ENCODE assay signal across 11 cellular contexts in the genomic region with DNA sequence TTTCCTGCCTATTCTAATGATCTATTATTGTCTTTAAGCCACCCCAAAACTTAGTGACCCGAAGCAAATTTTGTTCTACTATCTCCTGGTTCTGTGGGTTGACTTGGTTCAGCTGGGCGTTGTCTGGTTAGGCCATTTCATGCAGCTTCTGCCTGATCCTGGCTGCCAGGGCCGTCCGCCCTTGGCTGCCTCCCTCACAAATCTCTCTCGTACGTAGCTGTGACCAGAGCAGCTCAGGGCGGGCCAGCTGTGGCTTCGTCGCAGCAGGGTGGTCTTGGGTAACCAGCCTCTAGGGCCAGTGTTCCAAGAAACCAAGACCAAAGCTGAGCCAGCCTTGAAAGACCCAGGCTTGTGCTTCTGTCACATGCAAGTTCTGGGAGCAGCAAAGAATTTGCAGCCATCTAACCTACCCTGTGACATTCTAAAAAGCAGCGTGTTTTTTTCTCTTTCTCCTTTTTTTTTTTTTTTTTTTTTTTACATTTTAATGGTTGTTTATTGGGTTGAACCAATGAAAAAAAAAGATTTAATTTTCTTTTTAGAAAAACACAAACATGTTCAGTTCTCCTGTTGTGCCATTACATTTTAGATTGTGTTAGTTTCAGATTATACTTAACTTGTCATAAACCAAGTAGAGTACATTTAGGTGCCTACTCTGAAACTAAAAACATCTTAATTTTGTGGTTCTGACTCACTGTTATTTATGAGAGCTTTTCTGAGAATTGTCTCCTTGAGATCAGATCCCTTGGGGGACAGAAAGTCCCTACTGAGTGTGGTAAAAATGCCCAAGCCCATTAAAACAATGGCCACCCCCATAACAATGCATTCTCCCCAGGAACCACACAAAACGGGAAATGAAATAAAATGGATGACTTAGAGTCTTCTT.
DNase-seq lines count a peak whose midpoint lies in the region; ATAC-seq, FAIRE-seq and TF ChIP-seq lines count a peak whose summit lies in the region.
"Had no signal": no experiment of that assay in that cellular context is flagged by ENCODE, and none has a peak within 500 bp of the region (broad histone marks: within the 10 kb centered on the region; RNA-seq: fewer than 3 reads in every experiment).

No MANE protein-coding gene starts in this region.

- ATAC-seq in HG03139 (IDR thresholded peaks at IDR 0.05; ENCODE audit: unreplicated experiment): peak; percentile 41
- ATAC-seq in GM12878: peak; percentile 59

- TF ChIP-seq POLR2A in GM12878 (IDR thresholded peaks at IDR 0.05; ENCODE audit: low read depth, low read length) (no peak), Peyer's patch (IDR thresholded peaks at IDR 0.05) (no peak)

- CTCF ChIA-PET in GM12878 (lab: Yijun Ruan, JAX): interaction anchor here (0.7 to 6.7 kb wide), 17 partner anchors 9 to 296 kb away, joined by 3 to 84 read pairs (median 6); no protein-coding TSS in a partner anchor

- peak; percentile 98 for TF ChIP-seq EP300 in GM12878 (IDR thresholded peaks at IDR 0.05; ENCODE audit: borderline replicate concordance in 1 of 2, control insufficient read depth in 1 of 2, low read depth in 2 of 2, low read length in 2 of 2)

- H3K4me3 ChIP-seq in GM12878 (0 out of 2 replicates have a peak overlapping the region, but pooled peaks have one; percentile 18), Peyer's patch (no peak overlapping the region)
- H3K4me3 ChIP-seq: tibial nerve had no signal

- H3K36me3 ChIP-seq in GM12878 (ENCODE audit: control insufficient read depth in 2 of 2, insufficient read depth in 2 of 2, low read length in 1 of 2) (no peaks in the 10 kb centered on the region), Peyer's patch (no peaks in the 10 kb centered on the region)
- H3K36me3 ChIP-seq: tibial nerve had no signal

- H3K4me1 ChIP-seq in GM12878 (ENCODE audit: control insufficient read depth, insufficient read depth, low read length): peaks cover 30% of the 10 kb centered on the region
- H3K4me1 ChIP-seq in Peyer's patch: peaks cover 0 to 8% (median 0%) of the 10 kb centered on the region in 4 donors

- no peak for TF ChIP-seq RAD21 in GM12878 (IDR thresholded peaks at IDR 0.05; ENCODE audit: insufficient read depth, low read depth, low read length)

- in situ Hi-C loops in GM12878 (cut with MboI): loop anchor here (5.0 kb wide), 2 partner anchors 97 to 143 kb away; a partner anchor contains a TSS

- FAIRE-seq in GM19239 (lab: Jason Lieb, UNC) (peak; percentile 91), GM12878 (lab: Jason Lieb, UNC) (no peak)
- FAIRE-seq: G401.6 had no signal

- peak overlapping the region; percentile 26; the same call in 1 of the 2 replicates for H3K9ac ChIP-seq in GM12878 (ENCODE audit: control insufficient read depth, insufficient read depth, low read length)

- H3K79me2 ChIP-seq in GM12878 (ENCODE audit: control insufficient read depth, insufficient read depth, low read length): no peaks in the 10 kb centered on the region

- POLR2A ChIA-PET in GM12878 (lab: Charles Lee): interaction anchor here (0.7 to 7.9 kb wide), 9 partner anchors 21 to 140 kb away, joined by 3 to 170 read pairs (median 4); no protein-coding TSS in a partner anchor

- no peaks in the 10 kb centered on the region for H4K20me1 ChIP-seq in GM12878 (ENCODE audit: control insufficient read depth, insufficient read depth)

- BruUV-seq in GM12878 (replicated peaks; lab: Mats Ljungman, UMichigan): TSS peak; percentile 57

- TF ChIP-seq CTCF in GM12878 (IDR thresholded peaks at IDR 0.05 in 2 of 3, conservative IDR thresholded peaks at IDR 0.05 in 1 of 3; ENCODE audit: control insufficient read depth in 2 of 3, extremely low read depth in 1 of 3, insufficient read depth in 1 of 3, low read depth in 3 of 3, low read length in 3 of 3) (no peak), Peyer's patch (IDR thresholded peaks at IDR 0.05) (no peak)

- RAD21 ChIA-PET in GM12878 (lab: Charles Lee; ENCODE audit: unreplicated experiment): interaction anchor here (0.7 to 8.4 kb wide), 23 partner anchors 8 to 299 kb away, joined by 3 to 350 read pairs (median 6); a partner anchor contains a TSS

- SMC1A ChIA-PET in GM12878 (lab: Charles Lee; ENCODE audit: uncharacterized antibody, unreplicated experiment): interaction anchor here (0.7 to 11.5 kb wide), 25 partner anchors 9 to 202 kb away, joined by 3 to 431 read pairs (median 4); a partner anchor contains a TSS

- peak overlapping the region; percentile 54; the same call in 1 of the 2 replicates for H3K4me2 ChIP-seq in GM12878 (ENCODE audit: control insufficient read depth, insufficient read depth)

- no peaks in the 10 kb centered on the region for H3K27me3 ChIP-seq in GM12878 (replicated peaks in 1 of 2; ENCODE audit: control insufficient read depth in 2 of 2, insufficient read depth in 2 of 2, low read length in 1 of 2)
- no peaks in the 10 kb centered on the region for H3K27me3 ChIP-seq in Peyer's patch
- H3K27me3 ChIP-seq: tibial nerve had no signal

- intact Hi-C loops in GM12878 (cut with micrococcal nuclease; ENCODE audit: unreplicated experiment): loop anchor here (1.0 to 5.0 kb wide), 6 partner anchors 22 to 296 kb away; no protein-coding TSS in a partner anchor

- peak overlapping the region; percentile 50; the same call in 1 of the 2 replicates for H3K27ac ChIP-seq in GM12878 (ENCODE audit: control insufficient read depth, insufficient read depth)
- H3K27ac ChIP-seq in Peyer's patch: peak overlapping the region in 1 of 4 donors; percentile 8
- H3K27ac ChIP-seq: epithelial cell of prostate, tibial nerve had no signal

- WGBS in GM12878 (ENCODE audit: insufficient coverage, insufficient replicate concordance, low lambda C conversion rate, missing lambda C conversion rate): 2% methylated on average over 11 of the region's 11 CpGs

- no peaks in the 10 kb centered on the region for H3K9me3 ChIP-seq in GM12878 (replicated peaks; ENCODE audit: control insufficient read depth, insufficient read depth, low read length)
- no peaks in the 10 kb centered on the region for H3K9me3 ChIP-seq in Peyer's patch
- H3K9me3 ChIP-seq: tibial nerve had no signal

- H2AFZ ChIP-seq in GM12878 (ENCODE audit: control insufficient read depth, low read depth, low read length): peak overlapping the region; percentile 57

- DNase-seq in Daoy (ENCODE audit: low read depth): peak; percentile 65
- DNase-seq in GM19239 (ENCODE audit: insufficient read length, low spot score): peak; percentile 12
- peak; percentile 93 for DNase-seq in GM12878 (ENCODE audit: low read depth, low spot score)
- DNase-seq in Peyer's patch: no peak
- DNase-seq in DMS153 treated with DMSO at 0.1 percent for 48 hours (lab: John Stamatoyannopoulos, UW; ENCODE audit: unreplicated experiment): no peak
- no peak for DNase-seq in 8988T
- DNase-seq in putamen (ENCODE audit: low spot score): no peak

TF ChIP-seq in GM12878, 131 proteins besides CTCF, POLR2A, EP300 and RAD21 (continues in another document):
- TF ChIP-seq BCL11A (IDR thresholded peaks at IDR 0.05; ENCODE audit: low read depth, low read length) (peak; percentile 98), MTA3 (IDR thresholded peaks at IDR 0.05; ENCODE audit: borderline replicate concordance, low read length) (peak; percentile 49; the same call in 1 of the 2 replicates), SP1 (IDR thresholded peaks at IDR 0.05; ENCODE audit: low read depth, low read length) (peak; percentile 42), CHD1 (IDR thresholded peaks at IDR 0.05; ENCODE audit: low read depth, low read length) (no peak), NFIC (IDR thresholded peaks at IDR 0.05; ENCODE audit: low read depth, low read length) (peak; percentile 92), RUNX3 (IDR thresholded peaks at IDR 0.05; ENCODE audit: low read length) (peak; percentile 96), NBN (IDR thresholded peaks at IDR 0.05) (peak; percentile 65; the same call in 1 of the 2 replicates), SMAD5 (IDR thresholded peaks at IDR 0.05; ENCODE audit: low read depth) (no peak), MTA2 (IDR thresholded peaks at IDR 0.05; ENCODE audit: low read depth) (peak; percentile 97), KAT2A (conservative IDR thresholded peaks at IDR 0.05; ENCODE audit: control insufficient read depth, low read depth, low read length) (no peak), NR2F1 (conservative IDR thresholded peaks at IDR 0.05) (peak; percentile 93), ZNF384 (IDR thresholded peaks at IDR 0.05; ENCODE audit: borderline replicate concordance, low read depth, low read length) (peak; percentile 67)
- TF ChIP-seq, protein P1, sequence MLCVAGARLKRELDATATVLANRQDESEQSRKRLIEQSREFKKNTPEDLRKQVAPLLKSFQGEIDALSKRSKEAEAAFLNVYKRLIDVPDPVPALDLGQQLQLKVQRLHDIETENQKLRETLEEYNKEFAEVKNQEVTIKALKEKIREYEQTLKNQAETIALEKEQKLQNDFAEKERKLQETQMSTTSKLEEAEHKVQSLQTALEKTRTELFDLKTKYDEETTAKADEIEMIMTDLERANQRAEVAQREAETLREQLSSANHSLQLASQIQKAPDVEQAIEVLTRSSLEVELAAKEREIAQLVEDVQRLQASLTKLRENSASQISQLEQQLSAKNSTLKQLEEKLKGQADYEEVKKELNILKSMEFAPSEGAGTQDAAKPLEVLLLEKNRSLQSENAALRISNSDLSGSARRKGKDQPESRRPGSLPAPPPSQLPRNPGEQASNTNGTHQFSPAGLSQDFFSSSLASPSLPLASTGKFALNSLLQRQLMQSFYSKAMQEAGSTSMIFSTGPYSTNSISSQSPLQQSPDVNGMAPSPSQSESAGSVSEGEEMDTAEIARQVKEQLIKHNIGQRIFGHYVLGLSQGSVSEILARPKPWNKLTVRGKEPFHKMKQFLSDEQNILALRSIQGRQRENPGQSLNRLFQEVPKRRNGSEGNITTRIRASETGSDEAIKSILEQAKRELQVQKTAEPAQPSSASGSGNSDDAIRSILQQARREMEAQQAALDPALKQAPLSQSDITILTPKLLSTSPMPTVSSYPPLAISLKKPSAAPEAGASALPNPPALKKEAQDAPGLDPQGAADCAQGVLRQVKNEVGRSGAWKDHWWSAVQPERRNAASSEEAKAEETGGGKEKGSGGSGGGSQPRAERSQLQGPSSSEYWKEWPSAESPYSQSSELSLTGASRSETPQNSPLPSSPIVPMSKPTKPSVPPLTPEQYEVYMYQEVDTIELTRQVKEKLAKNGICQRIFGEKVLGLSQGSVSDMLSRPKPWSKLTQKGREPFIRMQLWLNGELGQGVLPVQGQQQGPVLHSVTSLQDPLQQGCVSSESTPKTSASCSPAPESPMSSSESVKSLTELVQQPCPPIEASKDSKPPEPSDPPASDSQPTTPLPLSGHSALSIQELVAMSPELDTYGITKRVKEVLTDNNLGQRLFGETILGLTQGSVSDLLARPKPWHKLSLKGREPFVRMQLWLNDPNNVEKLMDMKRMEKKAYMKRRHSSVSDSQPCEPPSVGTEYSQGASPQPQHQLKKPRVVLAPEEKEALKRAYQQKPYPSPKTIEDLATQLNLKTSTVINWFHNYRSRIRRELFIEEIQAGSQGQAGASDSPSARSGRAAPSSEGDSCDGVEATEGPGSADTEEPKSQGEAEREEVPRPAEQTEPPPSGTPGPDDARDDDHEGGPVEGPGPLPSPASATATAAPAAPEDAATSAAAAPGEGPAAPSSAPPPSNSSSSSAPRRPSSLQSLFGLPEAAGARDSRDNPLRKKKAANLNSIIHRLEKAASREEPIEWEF (IDR thresholded peaks at IDR 0.05; ENCODE audit: insufficient replicate concordance, low read depth, low read length): peak; percentile 97

Comparison
In these comparisons a context has a peak if more than half of its experiments do, and no peak if none do; other contexts are left out.
1. DNase-seq: peak in Daoy (single experiment), GM19239 (single experiment) and GM12878 (single experiment); none in Peyer's patch (0 of 3), DMS153 treated with DMSO at 0.1 percent for 48 hours (single experiment), 8988T (single experiment) and putamen (single experiment).